18 cellular contexts compared by ENCODE assay signal in genomic region chr19:28359819-28360414, GRCh38.
A peak's percentile ranks its signal among the peaks of the same experiment; 100 is the strongest.
DNase-seq lines count a peak whose midpoint lies in the region; ATAC-seq, FAIRE-seq and TF ChIP-seq lines count a peak whose summit lies in the region.
"Had no signal": no experiment of that assay in that cellular context is flagged by ENCODE, and none has a peak within 500 bp of the region (broad histone marks: within the 10 kb centered on the region; RNA-seq: fewer than 3 reads in every experiment).

No MANE protein-coding gene starts in this region.

- ATAC-seq in A549 (no peak), K562 (no peak), HG03139 (IDR thresholded peaks at IDR 0.05; ENCODE audit: unreplicated experiment) (no peak), GM18909 (IDR thresholded peaks at IDR 0.05; ENCODE audit: poor library complexity, unreplicated experiment) (no peak)
- ATAC-seq: HCT116 had no signal

- H3K9me1 ChIP-seq in K562 (ENCODE audit: control insufficient read depth, insufficient read depth, low read length) = no peaks in the 10 kb centered on the region

- TF ChIP-seq EP300 in A549 (IDR thresholded peaks at IDR 0.05) (no peak), K562 (IDR thresholded peaks at IDR 0.05; ENCODE audit: low read length) (no peak)

- TF ChIP-seq POLR2A in A549 (IDR thresholded peaks at IDR 0.05; ENCODE audit: low read length) (no peak), K562 (conservative IDR thresholded peaks at IDR 0.05) (no peak)

- POLR2A ChIA-PET in A549 (lab: Yijun Ruan, JAX) = interaction anchor here (0.5 kb wide), 1 partner anchor 496 kb away, joined by 3 read pairs; no protein-coding TSS in a partner anchor
- POLR2A ChIA-PET in K562 (lab: Yijun Ruan, JAX) = interaction anchor here (1.1 kb wide), 1 partner anchor 11 kb away, joined by 3 read pairs; no protein-coding TSS in a partner anchor

- no peak overlapping the region for H3K27ac ChIP-seq in A549
- H3K27ac ChIP-seq in K562 (ENCODE audit: extremely low read depth, low read depth, low read length) = no peak overlapping the region
- H3K27ac ChIP-seq: C4-2B, GM23248 had no signal

- H3K36me3 ChIP-seq in K562 (ENCODE audit: control insufficient read depth, insufficient read depth, low read length) = no peaks in the 10 kb centered on the region
- H3K36me3 ChIP-seq: BE2C had no signal

- H3K79me2 ChIP-seq in K562 (ENCODE audit: control insufficient read depth, insufficient read depth, low read length) = no peaks in the 10 kb centered on the region

- intact Hi-C loops in K562 (cut with micrococcal nuclease) = no loop called here

- BruUV-seq in K562 (replicated peaks; lab: Mats Ljungman, UMichigan) = no TSS peak

- in situ Hi-C loops in K562 (cut with MboI) = no loop called here

- no peak for TF ChIP-seq CTCF in A549 (IDR thresholded peaks at IDR 0.05)
- TF ChIP-seq CTCF in K562 (IDR thresholded peaks at IDR 0.05 in 2 of 3, conservative IDR thresholded peaks at IDR 0.05 in 1 of 3; ENCODE audit: insufficient read depth in 2 of 3, low read depth in 1 of 3, low read length in 3 of 3) = no peak

- CTCF ChIA-PET in A549 (lab: Yijun Ruan, JAX) = no interaction called here
- CTCF ChIA-PET in K562 (lab: Yijun Ruan, JAX; ENCODE audit: low intra/inter-chr PET ratio) = no interaction called here

- DNase-seq in A549 (ENCODE audit: low read depth in 1 of 2, low spot score in 1 of 2) = no peak
- peak; percentile 7 for DNase-seq in DMS 273 treated with DMSO at 0.1 percent for 48 hours (lab: John Stamatoyannopoulos, UW)
- peak; percentile 66 for DNase-seq in NCI-H2227 (lab: John Stamatoyannopoulos, UW; ENCODE audit: unreplicated experiment)
- DNase-seq in K562 (ENCODE audit: extremely low read depth in 1 of 4, low spot score in 3 of 4) = no peak
- no peak for DNase-seq in cortex of kidney (lab: John Stamatoyannopoulos, UW)
- DNase-seq: BE2C; CD4-positive, alpha-beta memory T cell; COR-L47; DMS53; GF-D8; GM23248 had no signal

- no peak overlapping the region for H3K4me2 ChIP-seq in A549
- H3K4me2 ChIP-seq in K562 (ENCODE audit: insufficient read depth, low read length) = no peak overlapping the region

- no peaks in the 10 kb centered on the region for H3K4me1 ChIP-seq in A549
- H3K4me1 ChIP-seq in K562 (replicated peaks in 1 of 2; ENCODE audit: control insufficient read depth in 2 of 2, insufficient read depth in 2 of 2, low read length in 2 of 2) = no peaks in the 10 kb centered on the region
- H3K4me1 ChIP-seq: BE2C had no signal

- no peak for TF ChIP-seq RAD21 in A549 (conservative IDR thresholded peaks at IDR 0.05 in 1 of 2, IDR thresholded peaks at IDR 0.05 in 1 of 2)
- TF ChIP-seq RAD21 in K562 (CRISPR knock-in tag; conservative IDR thresholded peaks at IDR 0.05 in 1 of 2, IDR thresholded peaks at IDR 0.05 in 1 of 2) = no peak

- H3K9me3 ChIP-seq in A549 = peaks cover 16% of the 10 kb centered on the region; the same call in 2 of the 3 replicates
- no peaks in the 10 kb centered on the region for H3K9me3 ChIP-seq in K562 (replicated peaks; ENCODE audit: control insufficient read depth, insufficient read depth, low read depth, low read length)
- H3K9me3 ChIP-seq: BE2C had no signal

- WGBS in A549 (ENCODE audit: missing lambda C conversion rate) = 79% methylated on average over 1 of the region's 1 CpG
- 0% methylated on average over 1 of the region's 1 CpG for WGBS in K562 (ENCODE audit: insufficient coverage, low coverage, missing lambda C conversion rate)

- no peaks in the 10 kb centered on the region for H3K27me3 ChIP-seq in K562 (ENCODE audit: control insufficient read depth in 2 of 2, insufficient read depth in 2 of 2, low read length in 2 of 2)
- H3K27me3 ChIP-seq: BE2C had no signal

- no peaks in the 10 kb centered on the region for H4K20me1 ChIP-seq in K562 (replicated peaks; ENCODE audit: control insufficient read depth, insufficient read depth, low read length)

- H2AFZ ChIP-seq in K562 (ENCODE audit: low read depth, low read length) = no peak overlapping the region
- H2AFZ ChIP-seq: GM23248 had no signal

- no peak overlapping the region for H3K9ac ChIP-seq in K562 (ENCODE audit: insufficient read depth in 1 of 2, low read depth in 2 of 2, low read length in 2 of 2)
- H3K9ac ChIP-seq: GM23248 had no signal

- H3K4me3 ChIP-seq in A549 (no peak overlapping the region), K562 (no peak overlapping the region)
- H3K4me3 ChIP-seq: GM23248 had no signal

- FAIRE-seq in A549 (lab: Jason Lieb, UNC) (peak; percentile 86), K562 (lab: Jason Lieb, UNC) (peak; percentile 80)
- FAIRE-seq: A204.1, D721Med, H54 had no signal

TF ChIP-seq in A549, 52 proteins besides CTCF, POLR2A, EP300 and RAD21:
- TF ChIP-seq MAFK (IDR thresholded peaks at IDR 0.05; ENCODE audit: partially characterized antibody) (peak; percentile 89), HOXB5 (CRISPR knock-in tag; IDR thresholded peaks at IDR 0.05) (no peak)

TF ChIP-seq in K562, 482 proteins besides CTCF, POLR2A, EP300 and RAD21:
- peak; percentile 20; the same call in 1 of the 2 replicates for TF ChIP-seq C11orf30 (IDR thresholded peaks at IDR 0.05; ENCODE audit: low read depth)
- TF ChIP-seq VEZF1 (CRISPR knock-in tag; IDR thresholded peaks at IDR 0.05) = no peak
- no peak for TF ChIP-seq DDX20 (tag; IDR thresholded peaks at IDR 0.05; ENCODE audit: low read depth)
- peak; percentile 14; the same call in 1 of the 2 replicates for TF ChIP-seq MAFF (IDR thresholded peaks at IDR 0.05; ENCODE audit: low read length)
- peak; percentile 66 for TF ChIP-seq ZNF316 (IDR thresholded peaks at IDR 0.05)

Comparison
In these comparisons a context has a peak if more than half of its experiments do, and no peak if none do; other contexts are left out.
1. DNase-seq: peak in DMS 273 treated with DMSO at 0.1 percent for 48 hours (single experiment) and NCI-H2227 (single experiment); none in A549 (0 of 2), K562 (0 of 4) and cortex of kidney (single experiment).
2. Of the 35 proteins assayed by ChIP-seq in both K562 and A549: peak only in K562: none; only in A549: MAFK; in both: none; in neither: 34.